Comparison of ENCODE assay signal across 8 cellular contexts in genomic region chr22:23786752-23787599, GRCh38. TPM values are rescaled to one million over a fixed set of nuclear protein-coding genes. Genes with fewer than 3 reads are reported as not detected.
DNase-seq lines count a peak whose midpoint lies in the region; ATAC-seq and TF ChIP-seq lines count a peak whose summit lies in the region.

Gene SMARCB1 (plus strand): TSS chr22:23786966. CDS start chr22:23787170, 204 bp downstream.

- WGBS in esophagus muscularis mucosa: under 1% methylated on average over 49 of the region's 97 CpGs

- DNase-seq in Caco-2: peak; percentile 84 to 91
- DNase-seq in HuH-7.5 (ENCODE audit: low spot score): peak; percentile 97
- peak; percentile 88 for DNase-seq in activated T-cell treated with anti-CD3 and anti-CD28 coated beads, Interleukin-2, amount 50 U/mL, for 4 hours
- peak; percentile 96 for DNase-seq in esophagus muscularis mucosa (ENCODE audit: extremely low spot score)
- peak; percentile 98 for DNase-seq in myocyte (ENCODE audit: low read depth)
- peak; percentile 81 for DNase-seq in stimulated activated CD8-positive, alpha-beta memory T cell treated with anti-CD3 and anti-CD28 coated beads, Interleukin-7, amount 100 ng/mL, for 24 hours (ENCODE audit: low read depth)

- peak; percentile 71 for TF ChIP-seq POLR2A in esophagus muscularis mucosa (IDR thresholded peaks at IDR 0.05; ENCODE audit: low read depth)

- no peaks in the 10 kb centered on the region for H3K9me3 ChIP-seq in Caco-2
- H3K9me3 ChIP-seq in esophagus muscularis mucosa: no peaks in the 10 kb centered on the region

- TF ChIP-seq CTCF in Caco-2 (IDR thresholded peaks at IDR 0.05; ENCODE audit: insufficient read depth in 1 of 2, low read depth in 1 of 2, low read length in 1 of 2, severe bottlenecking in 1 of 2, unreplicated experiment in 1 of 2) (no peak), esophagus muscularis mucosa (IDR thresholded peaks at IDR 0.05) (peak in 1 of 3 experiments; percentile 26)

- H3K27ac Mint-ChIP-seq in Caco-2 (ENCODE audit: unreplicated experiment): peak within 1 kb of the TSS; percentile 36

- peak within 1 kb of the TSS; percentile 89 for H3K4me3 Mint-ChIP-seq in Caco-2 (ENCODE audit: unreplicated experiment)
- peak within 1 kb of the TSS; percentile 88 for H3K4me3 Mint-ChIP-seq in activated T-cell treated with anti-CD3 and anti-CD28 coated beads, Interleukin-2, amount 50 U/mL, for 4 hours

- peak within 1 kb of the TSS; percentile 95 to 100 (median 99) for H3K27ac ChIP-seq in esophagus muscularis mucosa (replicated peaks in 1 of 4)

- no peak for TF ChIP-seq EP300 in esophagus muscularis mucosa (IDR thresholded peaks at IDR 0.05)

- CTCF ChIA-PET in Caco-2 (lab: Charles Lee): interaction anchor here (1.2 kb wide), 1 partner anchor 63 kb away, joined by 3 read pairs; no protein-coding TSS in a partner anchor

- H3K36me3 ChIP-seq in Caco-2 (ENCODE audit: control insufficient read depth, insufficient read depth, low read length) (no peaks in the 10 kb centered on the region; the same call in 1 of the 2 replicates), esophagus muscularis mucosa (peaks cover 0 to 14% (median 4%) of the 10 kb centered on the region in 4 donors)

- H3K27me3 ChIP-seq in Caco-2 (replicated peaks; ENCODE audit: control insufficient read depth, insufficient read depth, low read length) (no peaks in the 10 kb centered on the region), esophagus muscularis mucosa (no peaks in the 10 kb centered on the region)

- POLR2A ChIA-PET in Caco-2 (lab: Charles Lee): interaction anchor here (0.7 to 0.8 kb wide), 2 partner anchors 12 to 16 kb away, joined by 3 read pairs; no protein-coding TSS in a partner anchor

- no TSS peak for BruUV-seq in Caco-2 (replicated peaks; lab: Mats Ljungman, UMichigan)

- intact Hi-C loops in Caco-2 (cut with micrococcal nuclease; ENCODE audit: unreplicated experiment): loop anchor here (1.0 to 2.0 kb wide), 2 partner anchors 14 to 19 kb away; partner anchors contain the start of gene MMP11
- intact Hi-C loops in esophagus muscularis mucosa (cut with DNase I): loop anchor here (2.0 kb wide), 1 partner anchor 18 kb away; no protein-coding TSS in a partner anchor

- H3K27me3 Mint-ChIP-seq in Caco-2 (ENCODE audit: insufficient read depth, unreplicated experiment): no peaks in the 10 kb centered on the region
- H3K27me3 Mint-ChIP-seq in activated T-cell treated with anti-CD3 and anti-CD28 coated beads, Interleukin-2, amount 50 U/mL, for 4 hours (ENCODE audit: low read depth): no peaks in the 10 kb centered on the region

- peaks cover 9% of the 10 kb centered on the region for H3K36me3 Mint-ChIP-seq in Caco-2 (ENCODE audit: insufficient read depth, unreplicated experiment)
- peaks cover 6% of the 10 kb centered on the region for H3K36me3 Mint-ChIP-seq in activated T-cell treated with anti-CD3 and anti-CD28 coated beads, Interleukin-2, amount 50 U/mL, for 4 hours (ENCODE audit: insufficient read depth)

- no peaks in the 10 kb centered on the region for H3K9me3 Mint-ChIP-seq in Caco-2 (ENCODE audit: unreplicated experiment)
- no peaks in the 10 kb centered on the region for H3K9me3 Mint-ChIP-seq in activated T-cell treated with anti-CD3 and anti-CD28 coated beads, Interleukin-2, amount 50 U/mL, for 4 hours

- H3K4me1 Mint-ChIP-seq in Caco-2 (ENCODE audit: low read depth, unreplicated experiment): no peaks in the 10 kb centered on the region
- H3K4me1 Mint-ChIP-seq in activated T-cell treated with anti-CD3 and anti-CD28 coated beads, Interleukin-2, amount 50 U/mL, for 4 hours (ENCODE audit: low read depth): peaks cover 32% of the 10 kb centered on the region

- peak within 1 kb of the TSS; percentile 94 for H3K4me3 ChIP-seq in Caco-2 (ENCODE audit: low read depth, low read length)
- H3K4me3 ChIP-seq in esophagus muscularis mucosa: peak within 1 kb of the TSS; percentile 78 to 96 (median 91)

- ATAC-seq in GM21390 (IDR thresholded peaks at IDR 0.05; ENCODE audit: unreplicated experiment): peak; percentile 65
- ATAC-seq in activated T-cell treated with anti-CD3 and anti-CD28 coated beads, Interleukin-2, amount 50 U/mL, for 4 hours: peak; percentile 83 to 87

- H3K4me1 ChIP-seq in Caco-2 (peaks cover 13% of the 10 kb centered on the region), esophagus muscularis mucosa (peaks cover 31 to 64% (median 58%) of the 10 kb centered on the region in 4 donors)

TF ChIP-seq in PFSK-1, 5 proteins besides CTCF, POLR2A, EP300 and RAD21:
- peak; percentile 73 for TF ChIP-seq POLR2AphosphoS5 (IDR thresholded peaks at IDR 0.05; ENCODE audit: low read depth, low read length)
- TF ChIP-seq REST (IDR thresholded peaks at IDR 0.05; ENCODE audit: insufficient read depth in 1 of 2, low read depth in 2 of 2, low read length in 2 of 2): no peak
- TF ChIP-seq TAF1 (IDR thresholded peaks at IDR 0.05; ENCODE audit: borderline replicate concordance, insufficient read depth, low read length): peak; percentile 49; the same call in 1 of the 2 replicates
- TF ChIP-seq SIN3A (IDR thresholded peaks at IDR 0.05; ENCODE audit: borderline replicate concordance, insufficient read depth, low read length): peak; percentile 23; the same call in 1 of the 2 replicates
- TF ChIP-seq FOXP2 (optimal IDR thresholded peaks at IDR 0.05; ENCODE audit: borderline replicate concordance, extremely low read depth, extremely low read length, insufficient read depth): peak; percentile 66

RNA-seq across cellular contexts. Expression of gene SMARCB1, which starts in this region (rescaled TPM):
- 154 and 157 TPM in 2 replicates for total RNA-seq in Caco-2 (2022)
- polyA plus RNA-seq in PFSK-1 (2012; ENCODE audit: insufficient read length, low read depth): 307 TPM
- 100 to 1,000 TPM; 105 to 128 (median 109) TPM for total RNA-seq in activated T-cell treated with anti-CD3 and anti-CD28 coated beads, Interleukin-2, amount 50 U/mL, for 4 hours
- 10 to 100 TPM; 28.8 to 55.6 (median 34.9) TPM for total RNA-seq in esophagus muscularis mucosa
- 58.8 and 62.9 TPM in 2 replicates for total RNA-seq in myocyte
- 122 TPM for polyA plus RNA-seq in myocyte (2012)

Comparison
In these comparisons a context has a peak if more than half of its experiments do, and no peak if none do; other contexts are left out.
1. Peak in every context shown above with its lines: DNase-seq, ATAC-seq, H3K4me3 ChIP-seq and H3K27ac ChIP-seq.